Comparison of ENCODE assay signal across 1 cellular context in genomic region chr16:2040450-2041105, GRCh38.
TF ChIP-seq lines count a peak whose summit lies in the region.

No MANE protein-coding gene starts in this region.

TF ChIP-seq in A549, 52 proteins besides CTCF, POLR2A, EP300 and RAD21 (continued from another document):
- TF ChIP-seq REST (IDR thresholded peaks at IDR 0.05), result no peak
- no peak for TF ChIP-seq PHF8 (IDR thresholded peaks at IDR 0.05; ENCODE audit: borderline replicate concordance, low read depth)
- TF ChIP-seq RFX5 (IDR thresholded peaks at IDR 0.05), result no peak
- no peak for TF ChIP-seq EHMT2 (IDR thresholded peaks at IDR 0.05; ENCODE audit: low read depth)
- no peak for TF ChIP-seq NR3C1 (IDR thresholded peaks at IDR 0.05)
- TF ChIP-seq USF2 (IDR thresholded peaks at IDR 0.05), result no peak
- no peak for TF ChIP-seq MAZ (IDR thresholded peaks at IDR 0.05; ENCODE audit: borderline replicate concordance, low read depth, low read length)
- no peak for TF ChIP-seq RNF2 (IDR thresholded peaks at IDR 0.05; ENCODE audit: borderline replicate concordance, low read depth)
- TF ChIP-seq JUN (IDR thresholded peaks at IDR 0.05), result no peak
TF ChIP-seq in A549: peak in this region for 0.
